ENCODE assay signal across 8 cellular contexts in the genomic region with DNA sequence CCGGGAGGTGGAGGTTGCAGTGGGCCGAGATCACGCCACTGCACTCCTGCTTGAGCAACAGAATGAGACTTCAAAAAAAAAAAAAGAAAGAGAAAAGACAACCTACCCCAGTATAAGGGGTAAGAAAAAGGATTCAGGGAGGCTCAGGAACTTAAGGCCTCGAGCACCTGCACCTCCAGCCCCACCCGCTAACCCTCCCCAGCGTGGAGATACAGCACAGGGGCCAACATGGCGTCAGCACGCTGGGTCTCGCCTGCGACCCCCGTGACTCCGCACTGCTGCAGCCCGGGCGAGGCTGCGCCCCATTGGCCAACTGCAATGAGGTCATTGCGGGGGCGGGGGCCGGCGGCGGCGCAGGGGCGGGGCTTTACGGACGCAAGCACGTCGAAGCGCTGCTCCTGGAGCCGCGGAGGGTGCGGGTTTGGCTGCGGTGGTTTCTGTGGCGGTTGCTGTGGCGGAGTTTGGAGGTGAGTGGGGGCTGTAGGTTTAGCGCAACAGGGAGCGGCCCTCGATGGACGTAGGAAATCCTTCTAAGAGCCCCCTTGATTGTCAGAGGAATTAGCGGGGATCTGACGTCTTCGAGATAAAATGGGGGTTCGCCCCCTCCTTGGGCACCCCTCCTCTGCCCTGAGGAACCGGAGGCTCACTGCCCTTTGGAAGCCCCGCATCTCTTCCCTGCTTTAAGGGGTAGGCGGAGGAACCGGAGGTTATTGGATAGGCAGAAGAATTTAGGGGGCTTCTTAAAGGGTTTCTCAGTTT. TPM values are rescaled to one million over a fixed set of nuclear protein-coding genes. Genes with fewer than 3 reads are reported as not detected.
DNase-seq lines count a peak whose midpoint lies in the region; ATAC-seq, FAIRE-seq and TF ChIP-seq lines count a peak whose summit lies in the region.

Gene ATP6V0A1 (plus strand): TSS at position 382 of the 759 bp plus-strand sequence. CDS start 2,017 bp downstream, outside the sequence.

- peaks cover 2 to 14% of the 10 kb centered on the region in 2 donors for H3K4me1 ChIP-seq in lung (ENCODE audit: control insufficient read depth in 2 of 2, insufficient read depth in 2 of 2, low read length in 2 of 2)

- 0 to 1% methylated on average over 41 to 45 of the region's 45 CpGs for WGBS in lung, 2 donors

- H3K27ac ChIP-seq in lung (ENCODE audit: low read depth in 1 of 2, low read length in 1 of 2), result peak within 1 kb of the TSS; percentile 86 to 93

- no peak for TF ChIP-seq CTCF in AG10803 (conservative IDR thresholded peaks at IDR 0.05; ENCODE audit: low read length)
- no peak for TF ChIP-seq CTCF in lung (IDR thresholded peaks at IDR 0.05; ENCODE audit: control extremely low read depth, extremely low read depth)

- H3K36me3 ChIP-seq in lung (ENCODE audit: control insufficient read depth in 2 of 2, insufficient read depth in 2 of 2, low read length in 2 of 2), result peaks cover 4 to 9% of the 10 kb centered on the region in 2 donors

- H3K27me3 ChIP-seq in lung (ENCODE audit: control insufficient read depth, insufficient read depth), result no peaks in the 10 kb centered on the region

- peak; percentile 76 for FAIRE-seq in GM19239 (lab: Jason Lieb, UNC)

- ATAC-seq in HG03460 (IDR thresholded peaks at IDR 0.05; ENCODE audit: unreplicated experiment) (peak; percentile 71), lung (ENCODE audit: insufficient read depth, low FRiP score) (peak; percentile 93)

- H3K9me3 ChIP-seq in lung (ENCODE audit: control insufficient read depth in 2 of 2, insufficient read depth in 1 of 2, low read length in 1 of 2), result no peaks in the 10 kb centered on the region

- peak; percentile 75 for DNase-seq in AG10803 (ENCODE audit: low read depth)
- DNase-seq in GM19239 (ENCODE audit: insufficient read length, low spot score), result peak; percentile 74
- DNase-seq in NCI-H82 (lab: John Stamatoyannopoulos, UW), result peak; percentile 95
- DNase-seq in activated CD8-positive, alpha-beta memory T cell treated with anti-CD3 and anti-CD28 coated beads for 1 hour (ENCODE audit: extremely low read depth in 1 of 2, low read depth in 1 of 2), result peak; percentile 50 to 79
- DNase-seq in effector CD8-positive, alpha-beta T cell (lab: John Stamatoyannopoulos, UW), result peak; percentile 81
- DNase-seq in lung (ENCODE audit: low spot score), result peak; percentile 95
- DNase-seq in stimulated activated CD4-positive, alpha-beta T cell treated with anti-CD3 and anti-CD28 coated beads, TNF-alpha, amount 100 ng/mL, for 24 hours (ENCODE audit: low read depth in 3 of 3), result peak; percentile 80 to 93 (median 84)

- H3K4me3 ChIP-seq in AG10803 (ENCODE audit: low read length) (peak within 1 kb of the TSS; percentile 88), lung (peak within 1 kb of the TSS; percentile 71)

RNA-seq across cellular contexts. Expression of gene ATP6V0A1, which starts in this region (rescaled TPM):
- 100 to 1,000 TPM in 1 of 2 donors, 10 to 100 TPM in 1; 85.1 to 203 TPM for total RNA-seq in lung
- 10 to 100 TPM; 44.4 to 63.9 TPM for polyA plus RNA-seq in lung

Comparison
In these comparisons a context has a peak if more than half of its experiments do, and no peak if none do; other contexts are left out.
1. Peak in every context shown above with its lines: DNase-seq, ATAC-seq, H3K4me3 ChIP-seq and H3K27ac ChIP-seq.